In genomic region chr2:73728711-73729110, GRCh38 we compare ENCODE assay signal across 27 cellular contexts. TPM values are rescaled to one million over a fixed set of nuclear protein-coding genes. Genes with fewer than 3 reads are reported as not detected.
"Had no signal": no experiment of that assay in that cellular context is flagged by ENCODE, and none has a peak within 500 bp of the region (broad histone marks: within the 10 kb centered on the region; RNA-seq: fewer than 3 reads in every experiment).

No MANE protein-coding gene starts in this region.

- H3K4me2 ChIP-seq: smooth muscle cell had no signal

- H3K36me3 ChIP-seq: ovary had no signal

- ATAC-seq: left cardiac atrium; left lung; lower lobe of right lung; naive thymus-derived CD8-positive, alpha-beta T cell; stimulated activated naive B cell treated with anti-CD40 and anti-IgM and Interleukin-4, amounts not matched to agents 10 μg/mL and 1 μg/mL and 100 μg/mL, for 72 hours; stimulated activated naive CD8-positive, alpha-beta T cell treated with anti-CD3 and anti-CD28 coated beads, Interleukin-15, Interleukin-2, amounts not matched to agents 100 U/mL and 50 U/mL, for 24 hours had no signal

- H3K27ac ChIP-seq: left lung, lower lobe of right lung, neutrophil, ovary, right atrium auricular region, right lobe of liver, stomach, testis, thyroid gland, transverse colon, upper lobe of left lung, vagina had no signal

- DNase-seq: kidney glomerular epithelial cell; left cardiac atrium; left lung; lower lobe of right lung; mammary epithelial cell; mesenchymal stem cell; naive thymus-derived CD8-positive, alpha-beta T cell; occipital lobe; ovary; right lobe of liver; stimulated activated CD4-positive, alpha-beta T cell treated with anti-CD3 and anti-CD28 coated beads, Interleukin-12 subunit alpha, Interleukin-12 subunit beta, amount 100 ng/mL, for 4 hours; stimulated activated CD4-positive, alpha-beta T cell treated with anti-CD3 and anti-CD28 coated beads, Interleukin-15, amount 100 ng/mL, for 24 hours; stimulated activated CD4-positive, alpha-beta T cell treated with anti-CD3 and anti-CD28 coated beads, Interleukin-2, amount 100 ng/mL, for 24 hours; stimulated activated CD4-positive, alpha-beta T cell treated with anti-CD3 and anti-CD28 coated beads, Interleukin-4, amount 100 ng/mL, for 1 hour; stimulated activated naive B cell treated with anti-CD40 and anti-IgM and Interleukin-4, amounts not matched to agents 10 μg/mL and 1 μg/mL and 100 μg/mL, for 72 hours; stimulated activated naive CD8-positive, alpha-beta T cell treated with anti-CD3 and anti-CD28 coated beads, Interleukin-15, Interleukin-2, amounts not matched to agents 100 U/mL and 50 U/mL, for 24 hours; stomach; testis; thyroid gland; transverse colon had no signal

- H3K9me3 ChIP-seq: left lung, lower lobe of right lung, neutrophil, ovary, right atrium auricular region, right lobe of liver, stomach, testis, thyroid gland, transverse colon, upper lobe of left lung, vagina had no signal

- H3K4me3 ChIP-seq: left lung, lower lobe of right lung, ovary, right atrium auricular region, right lobe of liver, smooth muscle cell, stomach, testis, thyroid gland, transverse colon, upper lobe of left lung, vagina had no signal

- H3K4me1 ChIP-seq: left lung, lower lobe of right lung, right atrium auricular region, right lobe of liver, stomach, testis, thyroid gland, transverse colon, upper lobe of left lung, vagina had no signal

- H3K27me3 ChIP-seq: left lung, neutrophil, ovary, right atrium auricular region, right lobe of liver, stomach, testis, thyroid gland, transverse colon, upper lobe of left lung, vagina had no signal

RNA-seq across cellular contexts. Expression of gene C2orf78, which starts 55.3 kb away (rescaled TPM):
- polyA plus RNA-seq: keratinocyte; naive thymus-derived CD8-positive, alpha-beta T cell; ovary; smooth muscle cell; stomach; urinary bladder had no signal
